Comparison of ENCODE assay signal across 8 cellular contexts in genomic region chr13:74132768-74133656, GRCh38. TPM values are rescaled to one million over a fixed set of nuclear protein-coding genes. Genes with fewer than 3 reads are reported as not detected.
A peak's percentile ranks its signal among the peaks of the same experiment; 100 is the strongest.
DNase-seq lines count a peak whose midpoint lies in the region; ATAC-seq lines count a peak whose summit lies in the region.

No MANE protein-coding gene starts in this region.

- H3K9me3 Mint-ChIP-seq in activated CD4-positive, alpha-beta T cell treated with anti-CD3 and anti-CD28 coated beads, Interleukin-2, amount 10 ng/mL, durations not matched to agents 24 days and 14 days, result no peaks in the 10 kb centered on the region

- peak overlapping the region; percentile 97 for H3K4me3 Mint-ChIP-seq in activated CD4-positive, alpha-beta T cell treated with anti-CD3 and anti-CD28 coated beads, Interleukin-2, amount 10 ng/mL, durations not matched to agents 24 days and 14 days

- under 1% methylated on average over 33 of the region's 34 CpGs for WGBS in HUES64

- peaks cover 23% of the 10 kb centered on the region for H3K4me1 ChIP-seq in HUES64 (ENCODE audit: insufficient read depth, low read length)

- no peak for ATAC-seq in GM21381 (IDR thresholded peaks at IDR 0.05; ENCODE audit: unreplicated experiment)

- H3K27ac Mint-ChIP-seq in activated CD4-positive, alpha-beta T cell treated with anti-CD3 and anti-CD28 coated beads, Interleukin-2, amount 10 ng/mL, durations not matched to agents 24 days and 14 days, result peak overlapping the region; percentile 99

- no peaks in the 10 kb centered on the region for H3K9me3 ChIP-seq in HUES64 (ENCODE audit: insufficient read depth, low read depth, low read length)

- peaks cover 3% of the 10 kb centered on the region for H3K36me3 Mint-ChIP-seq in activated CD4-positive, alpha-beta T cell treated with anti-CD3 and anti-CD28 coated beads, Interleukin-2, amount 10 ng/mL, durations not matched to agents 24 days and 14 days (ENCODE audit: low read depth)

- peaks cover 18% of the 10 kb centered on the region for H3K27me3 ChIP-seq in HUES64 (ENCODE audit: insufficient read depth, low read length)

- peaks cover 41% of the 10 kb centered on the region for H3K4me1 Mint-ChIP-seq in activated CD4-positive, alpha-beta T cell treated with anti-CD3 and anti-CD28 coated beads, Interleukin-2, amount 10 ng/mL, durations not matched to agents 24 days and 14 days

- no peak overlapping the region for H3K27ac ChIP-seq in HUES64 (ENCODE audit: low read depth, low read length)

- DNase-seq in AG20443 (ENCODE audit: low spot score) (peak; percentile 31), dermis blood vessel endothelial cell (peak; percentile 56), medulla oblongata (ENCODE audit: extremely low spot score) (peak; percentile 51), middle frontal gyrus (ENCODE audit: extremely low spot score, low spot score) (no peak)
- DNase-seq in activated CD4-positive, alpha-beta T cell treated with anti-CD3 and anti-CD28 coated beads, Interleukin-2, amount 10 ng/mL, durations not matched to agents 24 days and 14 days, result peak; percentile 82
- peak; percentile 42 to 72 (median 57) for DNase-seq in stimulated activated naive CD4-positive, alpha-beta T cell (lab: John Stamatoyannopoulos, UW)

- H3K36me3 ChIP-seq in HUES64 (ENCODE audit: insufficient read depth, low read length), result no peaks in the 10 kb centered on the region

- H3K4me3 ChIP-seq in HUES64 (ENCODE audit: low read length), result peak overlapping the region; percentile 98

- H3K9ac ChIP-seq in HUES64 (ENCODE audit: low read depth, low read length), result peak overlapping the region; percentile 50; the same call in 1 of the 2 replicates

- intact Hi-C loops in activated CD4-positive, alpha-beta T cell treated with anti-CD3 and anti-CD28 coated beads, Interleukin-2, amount 10 ng/mL, durations not matched to agents 24 days and 14 days (cut with micrococcal nuclease), result loop anchor here (1.0 to 10.0 kb wide), 10 partner anchors 41 to 1406 kb away; partner anchors contain the start of genes BORA, DIS3, KLF5 and MZT1

- peaks cover 3% of the 10 kb centered on the region for H3K27me3 Mint-ChIP-seq in activated CD4-positive, alpha-beta T cell treated with anti-CD3 and anti-CD28 coated beads, Interleukin-2, amount 10 ng/mL, durations not matched to agents 24 days and 14 days

RNA-seq across cellular contexts. Expression of gene KLF12, which starts 1.2 kb away (rescaled TPM):
- polyA plus RNA-seq in HUES64 (2013, experiment 1 of 2), result 7.7 TPM
- polyA plus RNA-seq in HUES64 (2013, experiment 2 of 2), result 8.2 TPM
- total RNA-seq in activated CD4-positive, alpha-beta T cell treated with anti-CD3 and anti-CD28 coated beads, Interleukin-2, amount 10 ng/mL, durations not matched to agents 24 days and 14 days, result 20.3 and 21.7 TPM in 2 replicates
- total RNA-seq in dermis blood vessel endothelial cell, result 4.8 and 11.6 TPM in 2 replicates
